ENCODE assay signal across 8 cellular contexts in genomic region chr9:101791938-101792337, GRCh38. TPM values are rescaled to one million over a fixed set of nuclear protein-coding genes. Genes with fewer than 3 reads are reported as not detected.
DNase-seq lines count a peak whose midpoint lies in the region; ATAC-seq and TF ChIP-seq lines count a peak whose summit lies in the region.

No MANE protein-coding gene starts in this region.

- DNase-seq in activated naive CD4-positive, alpha-beta T cell treated with anti-CD3 and anti-CD28 coated beads for 36 hours = peak; percentile 41
- no peak for DNase-seq in activated naive CD4-positive, alpha-beta T cell treated with Interleukin-2 at 50 U/mL for 16 hours
- DNase-seq in Jurkat, Clone E6-1 (ENCODE audit: low read depth, low spot score) = peak; percentile 25
- no peak for DNase-seq in RWPE2 (ENCODE audit: low spot score)
- DNase-seq in glomerular visceral epithelial cell (ENCODE audit: extremely low spot score) = peak; percentile 36
- DNase-seq in activated CD8-positive, alpha-beta memory T cell treated with anti-CD3 and anti-CD28 coated beads, Interleukin-2, amount 50 U/mL, for 48 hours = no peak
- DNase-seq in CD14-positive monocyte (ENCODE audit: low spot score) = no peak

- TF ChIP-seq CTCF in RWPE2 (IDR thresholded peaks at IDR 0.05; ENCODE audit: poor library complexity, severe bottlenecking) = peak; percentile 71
- no peak for TF ChIP-seq CTCF in CD14-positive monocyte (IDR thresholded peaks at IDR 0.05)

- H3K36me3 ChIP-seq in RWPE2 (ENCODE audit: low read depth) = no peaks in the 10 kb centered on the region

- intact Hi-C loops in activated naive CD4-positive, alpha-beta T cell treated with anti-CD3 and anti-CD28 coated beads for 36 hours (cut with micrococcal nuclease) = no loop called here
- intact Hi-C loops in CD14-positive monocyte (cut with micrococcal nuclease) = no loop called here

- H3K27ac Mint-ChIP-seq in activated naive CD4-positive, alpha-beta T cell treated with anti-CD3 and anti-CD28 coated beads for 36 hours = no peak overlapping the region
- no peak overlapping the region for H3K27ac Mint-ChIP-seq in CD14-positive monocyte

- H3K9me3 Mint-ChIP-seq in activated naive CD4-positive, alpha-beta T cell treated with anti-CD3 and anti-CD28 coated beads for 36 hours = no peaks in the 10 kb centered on the region
- H3K9me3 Mint-ChIP-seq in CD14-positive monocyte = no peaks in the 10 kb centered on the region

- CTCF ChIA-PET in activated naive CD4-positive, alpha-beta T cell treated with anti-CD3 and anti-CD28 coated beads for 36 hours (lab: Charles Lee) = interaction anchor here (1.5 kb wide), 1 partner anchor 9 kb away, joined by 3 read pairs; no protein-coding TSS in a partner anchor

- no peaks in the 10 kb centered on the region for H3K4me1 Mint-ChIP-seq in activated naive CD4-positive, alpha-beta T cell treated with anti-CD3 and anti-CD28 coated beads for 36 hours (ENCODE audit: low read depth)
- peaks cover 3% of the 10 kb centered on the region for H3K4me1 Mint-ChIP-seq in CD14-positive monocyte

- H3K27me3 Mint-ChIP-seq in activated naive CD4-positive, alpha-beta T cell treated with anti-CD3 and anti-CD28 coated beads for 36 hours (ENCODE audit: low read depth) = peaks cover 7% of the 10 kb centered on the region
- H3K27me3 Mint-ChIP-seq in CD14-positive monocyte (ENCODE audit: low read depth in 3 of 3) = peaks cover 0 to 2% (median 1%) of the 10 kb centered on the region in 3 donors

- no peaks in the 10 kb centered on the region for H3K9me3 ChIP-seq in RWPE2 (ENCODE audit: severe bottlenecking)

- no peaks in the 10 kb centered on the region for H3K4me1 ChIP-seq in RWPE2 (ENCODE audit: insufficient read depth, poor library complexity, severe bottlenecking)

- H3K4me3 Mint-ChIP-seq in activated naive CD4-positive, alpha-beta T cell treated with anti-CD3 and anti-CD28 coated beads for 36 hours = no peak overlapping the region
- H3K4me3 Mint-ChIP-seq in CD14-positive monocyte = no peak overlapping the region

- no peak overlapping the region for H3K4me3 ChIP-seq in Jurkat, Clone E6-1 (ENCODE audit: low read length)
- H3K4me3 ChIP-seq in RWPE2 (ENCODE audit: severe bottlenecking) = no peak overlapping the region

- peaks cover 3% of the 10 kb centered on the region for H3K27me3 ChIP-seq in RWPE2 (ENCODE audit: insufficient read depth, poor library complexity, severe bottlenecking)

- H3K27ac ChIP-seq in RWPE2 (ENCODE audit: poor library complexity, severe bottlenecking) = no peak overlapping the region

- ATAC-seq in RWPE2 (ENCODE audit: low read depth) = peak; percentile 78; the same call in 2 of the 3 replicates
- no peak for ATAC-seq in HG03521 (IDR thresholded peaks at IDR 0.05; ENCODE audit: unreplicated experiment)

- H3K36me3 Mint-ChIP-seq in activated naive CD4-positive, alpha-beta T cell treated with anti-CD3 and anti-CD28 coated beads for 36 hours (ENCODE audit: low read depth) = no peaks in the 10 kb centered on the region
- H3K36me3 Mint-ChIP-seq in CD14-positive monocyte = no peaks in the 10 kb centered on the region

RNA-seq across cellular contexts. Expression of gene GRIN3A, which starts 53.5 kb away (rescaled TPM):
- total RNA-seq in activated naive CD4-positive, alpha-beta T cell treated with anti-CD3 and anti-CD28 coated beads for 36 hours = not detected
- 0.11 TPM for polyA plus RNA-seq in Jurkat, Clone E6-1 (2012; ENCODE audit: insufficient read depth, insufficient read length)
- polyA plus RNA-seq in CD14-positive monocyte = under 1 TPM; 0.11 to 0.39 TPM

Comparison
In these comparisons a context has a peak if more than half of its experiments do, and no peak if none do; other contexts are left out.
1. DNase-seq: peak in activated naive CD4-positive, alpha-beta T cell treated with anti-CD3 and anti-CD28 coated beads for 36 hours (single experiment), Jurkat, Clone E6-1 (single experiment) and glomerular visceral epithelial cell (single experiment); none in activated naive CD4-positive, alpha-beta T cell treated with Interleukin-2 at 50 U/mL for 16 hours (single experiment), RWPE2 (single experiment), activated CD8-positive, alpha-beta memory T cell treated with anti-CD3 and anti-CD28 coated beads, Interleukin-2, amount 50 U/mL, for 48 hours (single experiment) and CD14-positive monocyte (single experiment).